In the genomic region with DNA sequence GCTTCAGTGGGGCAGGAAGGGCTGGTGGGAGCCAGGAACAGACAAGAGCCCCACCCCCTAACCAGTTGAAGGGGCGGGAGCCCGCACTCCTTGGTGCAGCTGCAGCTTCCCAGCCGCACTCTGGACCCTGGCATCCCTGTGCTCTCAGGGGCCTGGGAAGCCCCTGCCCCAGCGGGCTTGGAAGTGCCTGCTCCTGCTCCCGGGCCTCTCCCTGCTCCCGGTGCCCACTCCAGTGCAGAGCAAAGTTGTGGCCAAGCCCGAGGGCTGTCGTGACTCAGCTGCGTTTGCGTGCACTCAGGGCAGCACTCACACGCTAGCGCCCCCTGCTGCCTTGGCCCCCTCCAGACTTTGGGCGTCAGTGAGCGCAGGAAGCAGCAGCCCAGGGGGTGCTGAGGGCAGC, we compare ENCODE assay signal across 15 cellular contexts.
"Had no signal": no experiment of that assay in that cellular context is flagged by ENCODE, and none has a peak within 500 bp of the region (broad histone marks: within the 10 kb centered on the region; RNA-seq: fewer than 3 reads in every experiment).

No MANE protein-coding gene starts in this region.

- H3K36me3 Mint-ChIP-seq: naive thymus-derived CD4-positive, alpha-beta T cell had no signal

- H3K4me3 ChIP-seq: body of pancreas, left ventricle myocardium inferior, mucosa of descending colon, tibial artery had no signal

- DNase-seq: activated CD4-positive, alpha-beta T cell treated with anti-CD3 and anti-CD28 coated beads for 4 hours; activated CD8-positive, alpha-beta memory T cell treated with anti-CD3 and anti-CD28 coated beads, Interleukin-2, amount 50 U/mL, for 4 hours; activated CD8-positive, alpha-beta T cell treated with anti-CD3 and anti-CD28 coated beads, Interleukin-2, amount 10 ng/mL, durations not matched to agents 7 days and 5 days; activated gamma-delta T cell; activated T-cell treated with anti-CD3 and anti-CD28 coated beads, Interleukin-2, amount 50 U/mL, for 48 hours; body of pancreas; caudate nucleus; left ventricle myocardium inferior; mucosa of descending colon; naive thymus-derived CD4-positive, alpha-beta T cell; stimulated activated CD4-positive, alpha-beta T cell treated with anti-CD3 and anti-CD28 coated beads, Interleukin-2, amount 100 ng/mL, for 24 hours; tibial artery had no signal

- H3K4me3 Mint-ChIP-seq: activated CD8-positive, alpha-beta T cell treated with anti-CD3 and anti-CD28 coated beads, Interleukin-2, amount 10 ng/mL, durations not matched to agents 7 days and 5 days; naive thymus-derived CD4-positive, alpha-beta T cell had no signal

- H3K27me3 ChIP-seq: body of pancreas, neutrophil, tibial artery had no signal

- H3K9me3 ChIP-seq: body of pancreas, mucosa of descending colon, neutrophil, tibial artery had no signal

- H3K27ac ChIP-seq: body of pancreas, left ventricle myocardium inferior, neutrophil, tibial artery had no signal

- H3K9me3 Mint-ChIP-seq: activated naive CD4-positive, alpha-beta T cell treated with anti-CD3 and anti-CD28 coated beads, Interleukin-2, amount 50 U/mL, for 72 hours had no signal

- H3K27ac Mint-ChIP-seq: activated CD8-positive, alpha-beta T cell treated with anti-CD3 and anti-CD28 coated beads, Interleukin-2, amount 10 ng/mL, durations not matched to agents 7 days and 5 days; activated naive CD4-positive, alpha-beta T cell treated with anti-CD3 and anti-CD28 coated beads, Interleukin-2, amount 50 U/mL, for 72 hours; naive thymus-derived CD4-positive, alpha-beta T cell had no signal

- ATAC-seq: activated CD8-positive, alpha-beta T cell treated with anti-CD3 and anti-CD28 coated beads, Interleukin-2, amount 10 ng/mL, durations not matched to agents 7 days and 5 days; activated naive CD4-positive, alpha-beta T cell treated with anti-CD3 and anti-CD28 coated beads, Interleukin-2, amount 50 U/mL, for 72 hours; body of pancreas; esophagus mucosa; mucosa of descending colon; naive thymus-derived CD4-positive, alpha-beta T cell had no signal

- H3K36me3 ChIP-seq: left ventricle myocardium inferior, neutrophil, tibial artery had no signal
